Comparison of ENCODE assay signal across 8 cellular contexts in the genomic region with DNA sequence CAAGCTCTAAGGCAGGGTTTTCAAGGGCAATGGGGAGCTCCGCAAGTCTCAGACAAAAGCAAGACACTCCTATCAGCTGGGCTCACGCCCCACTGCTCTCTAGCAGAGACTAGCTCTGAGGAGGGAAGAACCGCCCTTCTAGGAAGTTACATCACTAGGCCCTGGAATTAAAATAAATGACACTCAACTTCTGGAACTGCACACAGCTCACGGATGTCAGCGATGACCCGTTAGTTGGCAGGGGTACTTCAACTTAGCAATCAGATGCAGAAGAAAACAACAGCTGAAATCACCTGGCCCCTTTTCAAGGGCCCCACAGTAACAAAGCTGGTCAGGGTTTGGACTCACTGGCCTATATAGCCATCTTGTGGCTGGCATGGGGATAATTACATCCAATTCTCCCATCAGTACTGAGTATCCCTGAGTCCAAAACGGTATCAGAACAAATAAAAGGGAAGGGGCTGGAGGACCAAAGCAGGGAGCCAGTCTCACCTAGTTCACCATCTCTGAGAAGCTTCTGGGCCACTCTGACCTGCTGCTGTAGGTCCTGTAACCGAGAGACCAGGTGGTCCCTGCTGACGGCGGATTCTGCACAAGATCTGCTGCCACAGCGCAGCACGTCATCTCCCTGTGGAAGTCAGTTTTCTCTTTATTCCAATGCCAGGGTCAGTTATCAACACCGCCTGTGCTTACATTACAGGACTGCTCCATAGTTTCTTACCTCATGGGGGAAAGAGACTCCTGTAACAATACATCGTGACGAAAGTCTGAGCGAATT. TPM values are rescaled to one million over a fixed set of nuclear protein-coding genes. Genes with fewer than 3 reads are reported as not detected.
DNase-seq lines count a peak whose midpoint lies in the region; ATAC-seq, FAIRE-seq and TF ChIP-seq lines count a peak whose summit lies in the region.

No MANE protein-coding gene starts in this region.

- POLR2A ChIA-PET in activated CD8-positive, alpha-beta T cell treated with anti-CD3 and anti-CD28 coated beads, Interleukin-2, amount 10 ng/mL, durations not matched to agents 7 days and 5 days (lab: Charles Lee), result interaction anchor here (1.0 kb wide), 1 partner anchor 11 kb away, joined by 3 read pairs; no protein-coding TSS in a partner anchor

- H3K27me3 Mint-ChIP-seq in activated CD8-positive, alpha-beta T cell treated with anti-CD3 and anti-CD28 coated beads, Interleukin-2, amount 10 ng/mL, durations not matched to agents 7 days and 5 days (ENCODE audit: low read depth), result no peaks in the 10 kb centered on the region

- TF ChIP-seq CTCF in D721Med (IDR thresholded peaks at IDR 0.05; ENCODE audit: insufficient read depth, missing control alignments), result peak; percentile 44

- peaks cover 54% of the 10 kb centered on the region for H3K36me3 Mint-ChIP-seq in activated CD8-positive, alpha-beta T cell treated with anti-CD3 and anti-CD28 coated beads, Interleukin-2, amount 10 ng/mL, durations not matched to agents 7 days and 5 days (ENCODE audit: low read depth)

- peak overlapping the region; percentile 33 for H3K27ac Mint-ChIP-seq in activated CD8-positive, alpha-beta T cell treated with anti-CD3 and anti-CD28 coated beads, Interleukin-2, amount 10 ng/mL, durations not matched to agents 7 days and 5 days

- H3K4me3 Mint-ChIP-seq in activated CD8-positive, alpha-beta T cell treated with anti-CD3 and anti-CD28 coated beads, Interleukin-2, amount 10 ng/mL, durations not matched to agents 7 days and 5 days, result no peak overlapping the region

- peaks cover 12% of the 10 kb centered on the region for H3K4me1 Mint-ChIP-seq in activated CD8-positive, alpha-beta T cell treated with anti-CD3 and anti-CD28 coated beads, Interleukin-2, amount 10 ng/mL, durations not matched to agents 7 days and 5 days (ENCODE audit: low read depth)

- no peak for FAIRE-seq in D721Med (lab: Jason Lieb, UNC)

- no peaks in the 10 kb centered on the region for H3K9me3 Mint-ChIP-seq in activated CD8-positive, alpha-beta T cell treated with anti-CD3 and anti-CD28 coated beads, Interleukin-2, amount 10 ng/mL, durations not matched to agents 7 days and 5 days (ENCODE audit: insufficient read depth)

- intact Hi-C loops in posterior vena cava (cut with DNase I), result loop anchor here (2.0 to 5.0 kb wide), 3 partner anchors 19 to 63 kb away; no protein-coding TSS in a partner anchor

- ATAC-seq in activated CD8-positive, alpha-beta T cell treated with anti-CD3 and anti-CD28 coated beads, Interleukin-2, amount 10 ng/mL, durations not matched to agents 7 days and 5 days, result no peak
- ATAC-seq in GM18867 (IDR thresholded peaks at IDR 0.05; ENCODE audit: unreplicated experiment), result no peak

- DNase-seq in D721Med (ENCODE audit: insufficient read length, low spot score), result no peak
- DNase-seq in HuH-7.5 (ENCODE audit: low spot score), result peak; percentile 58
- DNase-seq in activated CD8-positive, alpha-beta T cell treated with anti-CD3 and anti-CD28 coated beads, Interleukin-2, amount 10 ng/mL, durations not matched to agents 7 days and 5 days, result no peak
- DNase-seq in glomerular visceral epithelial cell (ENCODE audit: extremely low spot score), result peak; percentile 64
- DNase-seq in posterior vena cava (ENCODE audit: low spot score), result peak; percentile 95
- DNase-seq in NK-92 (lab: John Stamatoyannopoulos, UW; ENCODE audit: unreplicated experiment), result no peak
- no peak for DNase-seq in activated CD8-positive, alpha-beta memory T cell treated with anti-CD3 and anti-CD28 coated beads, Interleukin-2, amount 50 U/mL, for 4 hours

- CTCF ChIA-PET in activated CD8-positive, alpha-beta T cell treated with anti-CD3 and anti-CD28 coated beads, Interleukin-2, amount 10 ng/mL, durations not matched to agents 7 days and 5 days (lab: Charles Lee), result interaction anchor here (0.7 to 4.3 kb wide), 11 partner anchors 11 to 118 kb away, joined by 3 to 35 read pairs (median 5); no protein-coding TSS in a partner anchor

RNA-seq across cellular contexts. Expression of a gene that starts 22.2 kb away (rescaled TPM):
- 1 to 10 TPM; 3.9 to 6.0 TPM for total RNA-seq in activated CD8-positive, alpha-beta T cell treated with anti-CD3 and anti-CD28 coated beads, Interleukin-2, amount 10 ng/mL, durations not matched to agents 7 days and 5 days
- 1,000 to 10,000 TPM in 1 of 2 donors, 100 to 1,000 TPM in 1; 710 to 1,223 TPM for total RNA-seq in posterior vena cava

RNA-seq across cellular contexts. Expression of a gene that starts 41.4 kb away (rescaled TPM):
- under 1 TPM; 0.16 to 0.31 TPM for total RNA-seq in activated CD8-positive, alpha-beta T cell treated with anti-CD3 and anti-CD28 coated beads, Interleukin-2, amount 10 ng/mL, durations not matched to agents 7 days and 5 days
- total RNA-seq in posterior vena cava, result 10 to 100 TPM; 40.7 to 41.7 TPM

RNA-seq across cellular contexts. Expression of a gene that starts 45.7 kb away (rescaled TPM):
- 10 to 100 TPM; 40.3 to 41.7 TPM for total RNA-seq in activated CD8-positive, alpha-beta T cell treated with anti-CD3 and anti-CD28 coated beads, Interleukin-2, amount 10 ng/mL, durations not matched to agents 7 days and 5 days
- 10 to 100 TPM; 16.8 to 19.7 TPM for total RNA-seq in posterior vena cava

RNA-seq across cellular contexts. Expression of a gene that starts 45.8 kb away (rescaled TPM):
- total RNA-seq in activated CD8-positive, alpha-beta T cell treated with anti-CD3 and anti-CD28 coated beads, Interleukin-2, amount 10 ng/mL, durations not matched to agents 7 days and 5 days, result 100 to 1,000 TPM; 314 to 325 TPM
- 10 to 100 TPM; 77.3 to 86.2 TPM for total RNA-seq in posterior vena cava

RNA-seq across cellular contexts. Expression of a gene that starts 59.5 kb away (rescaled TPM):
- total RNA-seq in activated CD8-positive, alpha-beta T cell treated with anti-CD3 and anti-CD28 coated beads, Interleukin-2, amount 10 ng/mL, durations not matched to agents 7 days and 5 days, result 10 to 100 TPM; 29.4 to 30.8 TPM
- total RNA-seq in posterior vena cava, result 10 to 100 TPM; 26.3 to 30.8 TPM

Comparison
In these comparisons a context has a peak if more than half of its experiments do, and no peak if none do; other contexts are left out.
1. DNase-seq: peak in HuH-7.5 (single experiment), glomerular visceral epithelial cell (single experiment) and posterior vena cava (single experiment); none in D721Med (single experiment), activated CD8-positive, alpha-beta T cell treated with anti-CD3 and anti-CD28 coated beads, Interleukin-2, amount 10 ng/mL, durations not matched to agents 7 days and 5 days (single experiment), NK-92 (single experiment) and activated CD8-positive, alpha-beta memory T cell treated with anti-CD3 and anti-CD28 coated beads, Interleukin-2, amount 50 U/mL, for 4 hours (single experiment).
2. RNA of a gene that starts 22.2 kb away (total RNA-seq): 710 to 1,223 TPM in posterior vena cava; 3.9 to 6.0 TPM in activated CD8-positive, alpha-beta T cell treated with anti-CD3 and anti-CD28 coated beads, Interleukin-2, amount 10 ng/mL, durations not matched to agents 7 days and 5 days; every median in the first group is over 100 times any median in the second.
3. RNA of a gene that starts 41.4 kb away (total RNA-seq): 40.7 to 41.7 TPM in posterior vena cava; 0.16 to 0.31 TPM in activated CD8-positive, alpha-beta T cell treated with anti-CD3 and anti-CD28 coated beads, Interleukin-2, amount 10 ng/mL, durations not matched to agents 7 days and 5 days; every median in the first group is over 10 times any median in the second.